In the genomic region with DNA sequence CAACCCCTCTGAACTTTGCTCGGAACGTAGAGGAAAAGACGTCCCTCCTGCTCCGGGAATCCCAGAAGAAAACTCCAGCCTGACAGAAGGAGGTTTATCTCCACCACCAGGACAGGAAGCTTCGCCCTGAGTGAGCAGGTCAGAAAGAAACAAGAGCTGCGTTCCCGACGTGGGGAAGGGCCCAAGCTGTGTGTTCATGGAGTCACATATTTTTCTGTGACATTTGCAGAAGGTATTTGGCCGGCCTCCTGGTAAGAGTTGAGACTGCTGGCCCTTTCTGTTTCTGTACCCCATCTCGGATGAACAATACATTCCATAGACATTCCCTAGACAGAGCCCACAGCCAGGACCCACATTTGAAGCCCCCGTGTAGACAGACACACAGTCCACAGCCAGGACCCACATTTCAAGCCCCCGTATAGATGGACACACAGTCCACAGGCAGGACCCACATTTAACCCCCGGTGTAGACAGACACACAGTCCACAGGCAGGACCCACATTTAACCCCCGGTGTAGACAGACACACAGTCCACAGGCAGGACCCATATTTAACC, we compare ENCODE assay signal across 23 cellular contexts.
"Had no signal": no experiment of that assay in that cellular context is flagged by ENCODE, and none has a peak within 500 bp of the region (broad histone marks: within the 10 kb centered on the region; RNA-seq: fewer than 3 reads in every experiment).

No MANE protein-coding gene starts in this region.

- H3K27me3 Mint-ChIP-seq: activated naive CD8-positive, alpha-beta T cell had no signal

- H3K36me3 ChIP-seq: breast epithelium, neural progenitor cell, thyroid gland, WERI-Rb-1 had no signal

- FAIRE-seq: astrocyte, endometrium, kidney, TTC549 had no signal

- H3K4me2 ChIP-seq: neural progenitor cell had no signal

- H3K27me3 ChIP-seq: foreskin keratinocyte, neural progenitor cell, thyroid gland had no signal

- H3K9ac ChIP-seq: neural progenitor cell had no signal

- H3K36me3 Mint-ChIP-seq: activated naive CD8-positive, alpha-beta T cell; naive thymus-derived CD4-positive, alpha-beta T cell; neural progenitor cell had no signal

- H3K4me3 Mint-ChIP-seq: activated naive CD8-positive, alpha-beta T cell; activated T-cell treated with anti-CD3 and anti-CD28 coated beads, Interleukin-2, amount 50 U/mL, for 4 hours; naive thymus-derived CD4-positive, alpha-beta T cell; neural progenitor cell had no signal

- H3K27ac ChIP-seq: breast epithelium, foreskin keratinocyte, neural progenitor cell, thyroid gland, WERI-Rb-1 had no signal

- H3K4me1 ChIP-seq: breast epithelium, foreskin keratinocyte, neural progenitor cell, thyroid gland had no signal

- H3K27ac Mint-ChIP-seq: activated naive CD8-positive, alpha-beta T cell; activated T-helper 2 cell treated with anti-CD3 and anti-CD28 coated beads, Interferon-gamma antibody, Interleukin-2, Interleukin-4, amounts not matched to agents 10 μg/mL and 5 μg/mL and 100 μg/mL, durations not matched to agents 14 hours and 24 hours and 36 hours; naive thymus-derived CD4-positive, alpha-beta T cell; neural progenitor cell had no signal

- H3K4me3 ChIP-seq: breast epithelium, lung, neural progenitor cell, thyroid gland had no signal

- ATAC-seq: activated T-cell treated with anti-CD3 and anti-CD28 coated beads, Interleukin-2, amount 50 U/mL, for 4 hours; foreskin keratinocyte; left lobe of liver; naive thymus-derived CD4-positive, alpha-beta T cell; stimulated activated naive CD8-positive, alpha-beta T cell treated with anti-CD3 and anti-CD28 coated beads, Interleukin-15, Interleukin-2, amounts not matched to agents 100 U/mL and 50 U/mL, for 24 hours had no signal

- H3K9me3 ChIP-seq: thyroid gland had no signal

- DNase-seq: activated CD4-positive, CD25-positive, alpha-beta regulatory T cell treated with anti-CD3 and anti-CD28 coated beads, Interleukin-2, amount 50 U/mL, for 72 hours; activated CD8-positive, alpha-beta memory T cell treated with anti-CD3 and anti-CD28 coated beads, Interleukin-2, amount 50 U/mL, for 48 hours; activated naive CD4-positive, alpha-beta T cell; activated T-cell treated with anti-CD3 and anti-CD28 coated beads, Interleukin-2, amount 50 U/mL, for 4 hours; cortex of kidney; foreskin keratinocyte; kidney; naive thymus-derived CD4-positive, alpha-beta T cell; stimulated activated CD4-positive, alpha-beta T cell treated with anti-CD3 and anti-CD28 coated beads, Interleukin-4, amount 100 ng/mL, for 4 hours; stimulated activated naive CD8-positive, alpha-beta T cell treated with anti-CD3 and anti-CD28 coated beads, Interleukin-15, Interleukin-2, amounts not matched to agents 100 U/mL and 50 U/mL, for 24 hours; substantia nigra; T-helper 1 cell; thyroid gland; WERI-Rb-1 had no signal

- H3K4me1 Mint-ChIP-seq: naive thymus-derived CD4-positive, alpha-beta T cell had no signal
